In the genomic region with DNA sequence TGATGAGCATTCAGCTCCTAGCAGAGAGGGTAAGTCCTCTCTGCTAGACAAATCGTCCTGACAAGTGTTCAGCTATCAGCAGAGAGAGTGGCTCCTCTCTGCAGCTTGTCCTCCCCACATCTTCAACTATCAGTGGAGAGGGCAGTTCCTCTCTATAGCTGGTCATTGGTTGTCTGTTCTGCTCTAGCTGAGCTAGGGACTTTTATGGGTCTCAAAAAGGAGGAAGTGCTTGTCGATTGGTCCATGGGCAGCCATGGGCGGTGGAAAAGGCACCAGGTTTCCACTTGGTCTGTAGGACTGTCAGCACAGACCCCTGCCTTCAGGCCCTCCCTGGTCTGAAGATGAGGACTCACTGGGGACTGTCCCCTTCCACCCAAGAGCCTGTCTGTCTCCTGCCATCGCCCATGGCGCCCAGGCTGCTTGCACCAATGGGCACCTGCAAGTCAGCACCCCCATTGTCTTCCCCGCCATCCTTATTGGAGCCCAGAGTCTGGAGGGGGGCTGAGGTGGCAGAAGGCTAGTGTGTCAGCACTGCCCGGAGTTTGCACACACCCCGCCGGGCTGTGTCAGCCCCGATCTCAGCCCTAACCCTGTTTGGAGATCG, we compare ENCODE assay signal across 1 cellular context.
TF ChIP-seq lines count a peak whose summit lies in the region.

No MANE protein-coding gene starts in this region.

TF ChIP-seq in SK-N-SH treated with all-trans-retinoic acid at 6 μM for 48 hours, 23 proteins besides CTCF, POLR2A, EP300 and RAD21 (continued from another document):
- TF ChIP-seq PATZ1 (CRISPR knock-in tag; IDR thresholded peaks at IDR 0.05; ENCODE audit: borderline replicate concordance) (no peak), PPARA (CRISPR knock-in tag; IDR thresholded peaks at IDR 0.05; ENCODE audit: borderline replicate concordance) (no peak)
TF ChIP-seq in SK-N-SH treated with all-trans-retinoic acid at 6 μM for 48 hours: peak in this region for 0.
